In the genomic region with DNA sequence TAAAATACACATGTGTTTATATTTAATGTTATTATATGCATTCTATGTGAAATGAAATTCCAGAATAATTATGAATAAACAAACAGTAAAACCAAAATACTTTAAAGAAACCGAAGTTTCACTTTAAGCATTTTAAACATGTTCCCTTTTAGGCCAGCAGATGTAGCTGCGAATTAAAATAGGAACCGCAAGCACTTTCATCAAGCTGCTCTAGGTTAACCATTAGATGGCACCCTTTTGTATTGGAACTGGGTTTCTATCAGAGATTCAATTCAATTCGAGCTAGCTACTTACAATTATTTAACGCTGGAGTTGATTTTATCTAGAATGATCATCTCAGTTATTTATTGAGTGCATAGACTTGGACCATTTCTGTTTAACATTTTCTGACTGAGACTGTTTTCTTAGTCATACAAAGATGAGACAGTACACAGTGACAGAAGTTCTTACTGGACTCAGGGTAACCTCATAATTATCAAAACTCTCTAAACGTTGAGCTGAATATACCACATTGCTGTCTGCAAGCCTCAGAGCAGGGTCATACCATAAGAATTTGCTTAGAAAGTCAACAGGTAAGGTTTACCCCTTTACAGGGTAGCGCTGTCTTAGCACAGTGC, we compare ENCODE assay signal across 8 cellular contexts. TPM values are rescaled to one million over a fixed set of nuclear protein-coding genes. Genes with fewer than 3 reads are reported as not detected.
DNase-seq lines count a peak whose midpoint lies in the region; ATAC-seq, FAIRE-seq and TF ChIP-seq lines count a peak whose summit lies in the region.

No MANE protein-coding gene starts in this region.

- H3K27me3 ChIP-seq in sigmoid colon, result no peaks in the 10 kb centered on the region

- peaks cover 0 to 34% (median 17%) of the 10 kb centered on the region in 4 donors for H3K36me3 ChIP-seq in sigmoid colon

- peaks cover 0 to 16% (median 10%) of the 10 kb centered on the region in 4 donors for H3K4me1 ChIP-seq in sigmoid colon

- peaks cover 41% of the 10 kb centered on the region for H3K36me3 Mint-ChIP-seq in T-cell

- CTCF ChIA-PET in T-cell (lab: Charles Lee), result interaction anchor here (0.5 to 2.5 kb wide), 20 partner anchors 9 to 761 kb away, joined by 3 to 29 read pairs (median 4); a partner anchor contains a TSS

- peaks cover 2 to 11% (median 6%) of the 10 kb centered on the region in 3 donors for H3K4me1 Mint-ChIP-seq in T-cell

- H3K27ac ChIP-seq in sigmoid colon, result no peak overlapping the region

- TF ChIP-seq EP300 in sigmoid colon (IDR thresholded peaks at IDR 0.05), result no peak

- no peak for FAIRE-seq in GM18507 (lab: Jason Lieb, UNC)

- no peak for TF ChIP-seq POLR2A in sigmoid colon (IDR thresholded peaks at IDR 0.05)

- peak; percentile 32 for DNase-seq in 8988T
- peak; percentile 33 for DNase-seq in GM18507 (ENCODE audit: extremely low spot score, insufficient read length, low read depth)
- DNase-seq in T-cell, result peak in 10 of 34 experiments; percentile 4 to 32 (median 12)
- DNase-seq in germinal center (ENCODE audit: low spot score), result peak; percentile 65
- no peak for DNase-seq in sigmoid colon
- DNase-seq in AML-193 (lab: John Stamatoyannopoulos, UW), result no peak
- no peak for DNase-seq in NCI-H1417 treated with DMSO at 0.1 percent for 48 hours (lab: John Stamatoyannopoulos, UW)

- TF ChIP-seq CTCF in sigmoid colon (IDR thresholded peaks at IDR 0.05), result peak; percentile 44 to 75 (median 57)

- no peaks in the 10 kb centered on the region for H3K9me3 Mint-ChIP-seq in T-cell

- intact Hi-C loops in sigmoid colon (cut with DNase I), result loop anchor here (10.0 kb wide), 1 partner anchor 630 kb away; no protein-coding TSS in a partner anchor

- H3K4me3 Mint-ChIP-seq in T-cell, result no peak overlapping the region

- ATAC-seq in HG03045 (IDR thresholded peaks at IDR 0.05; ENCODE audit: unreplicated experiment) (peak; percentile 64), T-cell (replicated peaks in 1 of 4) (peak; percentile 79 to 96 (median 84))

- H3K27me3 Mint-ChIP-seq in T-cell, result no peaks in the 10 kb centered on the region

- POLR2A ChIA-PET in T-cell (lab: Charles Lee), result interaction anchor here in 1 of 2 donors (0.6 kb wide), 1 partner anchor 82 kb away, joined by 4 read pairs; no protein-coding TSS in a partner anchor

- H3K27ac Mint-ChIP-seq in T-cell, result peak overlapping the region in 1 of 2 donors; percentile 40

- no peak overlapping the region for H3K4me3 ChIP-seq in sigmoid colon

- no peaks in the 10 kb centered on the region for H3K9me3 ChIP-seq in sigmoid colon

- WGBS in sigmoid colon, 2 donors, result 21 to 25% methylated on average over 7 of the region's 7 CpGs

RNA-seq across cellular contexts. Expression of a gene that starts 8.5 kb away (rescaled TPM):
- total RNA-seq in T-cell (10 to 100 TPM; 10.3 to 17.9 (median 12.9) TPM), sigmoid colon (10 to 100 TPM in 1 of 4 donors, 1 to 10 TPM in 3; 6.1 to 10.0 (median 7.7) TPM)
- polyA plus RNA-seq in sigmoid colon, result 1 to 10 TPM; 1.8 to 6.9 (median 3.5) TPM

Comparison
In these comparisons a context has a peak if more than half of its experiments do, and no peak if none do; other contexts are left out.
1. DNase-seq: peak in 8988T (single experiment), GM18507 (single experiment) and germinal center (single experiment); none in sigmoid colon (single experiment), AML-193 (0 of 2) and NCI-H1417 treated with DMSO at 0.1 percent for 48 hours (single experiment).